In the genomic region with DNA sequence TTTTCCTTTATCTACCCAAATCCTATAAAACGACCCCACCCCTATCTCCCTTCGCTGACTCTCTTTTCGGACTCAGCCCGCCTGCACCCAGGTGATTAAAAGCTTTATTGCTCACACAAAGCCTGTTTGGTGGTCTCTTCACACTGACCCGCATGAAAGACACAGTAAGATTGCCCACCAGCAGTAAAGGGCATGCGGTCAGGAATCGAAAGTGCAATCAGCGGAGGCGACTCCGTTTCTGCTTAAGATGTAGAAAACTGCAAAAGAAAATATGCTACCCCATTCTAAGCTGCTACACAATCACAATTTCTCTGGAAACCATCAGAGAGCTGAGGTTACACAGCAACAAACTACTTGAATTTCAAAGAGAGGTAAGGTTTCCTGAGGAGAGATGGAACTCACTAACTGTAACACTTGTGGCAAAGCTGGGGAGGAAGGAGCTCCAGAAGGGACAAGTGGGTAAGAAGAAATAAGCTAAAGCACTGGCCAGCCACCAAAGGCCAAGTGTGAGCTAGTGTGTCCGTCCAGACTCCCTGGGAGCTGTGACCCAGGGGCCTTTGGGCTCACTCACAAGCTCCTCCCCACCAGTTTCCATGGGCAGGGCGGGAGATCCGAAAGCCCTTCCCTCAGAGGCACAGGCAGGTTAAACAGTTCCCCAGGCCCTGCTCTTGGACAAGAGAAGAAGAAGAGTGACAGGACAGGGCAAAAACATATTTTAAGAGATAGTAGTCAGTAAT, we compare ENCODE assay signal across 1 cellular context.
A peak's percentile ranks its signal among the peaks of the same experiment; 100 is the strongest.
TF ChIP-seq lines count a peak whose summit lies in the region.

No MANE protein-coding gene starts in this region.

TF ChIP-seq in H1, 55 proteins besides CTCF, POLR2A, EP300 and RAD21:
- TF ChIP-seq SAP30 (IDR thresholded peaks at IDR 0.05; ENCODE audit: insufficient read depth, insufficient replicate concordance, low read length) (no peak), TBP (IDR thresholded peaks at IDR 0.05; ENCODE audit: low read depth, low read length) (0 out of 2 replicates have a peak, but pooled peaks have one; percentile 21), CBX5 (IDR thresholded peaks at IDR 0.05; ENCODE audit: low read depth, low read length) (no peak), PHF8 (conservative IDR thresholded peaks at IDR 0.05; ENCODE audit: low read depth, low read length) (no peak), CTBP2 (IDR thresholded peaks at IDR 0.05; ENCODE audit: borderline replicate concordance, insufficient read depth, insufficient read length, low read length) (no peak), SP1 (IDR thresholded peaks at IDR 0.05; ENCODE audit: low read depth, low read length) (no peak), TEAD4 (IDR thresholded peaks at IDR 0.05; ENCODE audit: low read depth, low read length) (no peak), KDM4A (IDR thresholded peaks at IDR 0.05; ENCODE audit: low read depth, low read length, severe bottlenecking) (no peak), CBX8 (IDR thresholded peaks at IDR 0.05; ENCODE audit: borderline replicate concordance, low read depth, low read length) (no peak), TAF1 (IDR thresholded peaks at IDR 0.05; ENCODE audit: low read depth, low read length) (0 out of 2 replicates have a peak, but pooled peaks have one; percentile 24), GABPA (IDR thresholded peaks at IDR 0.05; ENCODE audit: borderline replicate concordance, insufficient read depth, low read length) (no peak)
- TF ChIP-seq, protein P1, sequence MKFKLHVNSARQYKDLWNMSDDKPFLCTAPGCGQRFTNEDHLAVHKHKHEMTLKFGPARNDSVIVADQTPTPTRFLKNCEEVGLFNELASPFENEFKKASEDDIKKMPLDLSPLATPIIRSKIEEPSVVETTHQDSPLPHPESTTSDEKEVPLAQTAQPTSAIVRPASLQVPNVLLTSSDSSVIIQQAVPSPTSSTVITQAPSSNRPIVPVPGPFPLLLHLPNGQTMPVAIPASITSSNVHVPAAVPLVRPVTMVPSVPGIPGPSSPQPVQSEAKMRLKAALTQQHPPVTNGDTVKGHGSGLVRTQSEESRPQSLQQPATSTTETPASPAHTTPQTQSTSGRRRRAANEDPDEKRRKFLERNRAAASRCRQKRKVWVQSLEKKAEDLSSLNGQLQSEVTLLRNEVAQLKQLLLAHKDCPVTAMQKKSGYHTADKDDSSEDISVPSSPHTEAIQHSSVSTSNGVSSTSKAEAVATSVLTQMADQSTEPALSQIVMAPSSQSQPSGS (IDR thresholded peaks at IDR 0.05; ENCODE audit: low read length): no peak
